ENCODE assay signal across 7 cellular contexts in genomic region chr6:116218172-116218633, GRCh38. TPM values are rescaled to one million over a fixed set of nuclear protein-coding genes. Genes with fewer than 3 reads are reported as not detected.
DNase-seq lines count a peak whose midpoint lies in the region; ATAC-seq, FAIRE-seq and TF ChIP-seq lines count a peak whose summit lies in the region.

No MANE protein-coding gene starts in this region.

- H3K9me2 ChIP-seq in Loucy (replicated peaks; ENCODE audit: low read depth, low read length): no peaks in the 10 kb centered on the region

- no peak for TF ChIP-seq EP300 in GM12878 (IDR thresholded peaks at IDR 0.05; ENCODE audit: borderline replicate concordance in 1 of 2, control insufficient read depth in 1 of 2, low read depth in 2 of 2, low read length in 2 of 2)

- POLR2A ChIA-PET in GM12878 (lab: Charles Lee): no interaction called here

- H3K4me2 ChIP-seq in Loucy (ENCODE audit: low read depth, low read length, poor library complexity, severe bottlenecking): no peak overlapping the region
- H3K4me2 ChIP-seq in GM12878 (ENCODE audit: control insufficient read depth, insufficient read depth): no peak overlapping the region

- H3K4me1 Mint-ChIP-seq in osteocyte (ENCODE audit: unreplicated experiment): peaks cover 16% of the 10 kb centered on the region

- no peak overlapping the region for H3K27ac ChIP-seq in GM12878 (ENCODE audit: control insufficient read depth, insufficient read depth)

- TF ChIP-seq RAD21 in GM12878 (IDR thresholded peaks at IDR 0.05; ENCODE audit: insufficient read depth, low read depth, low read length): 0 out of 2 replicates have a peak, but pooled peaks have one; percentile 13

- RAD21 ChIA-PET in GM12878 (lab: Charles Lee; ENCODE audit: unreplicated experiment): interaction anchor here (0.6 to 2.4 kb wide), 10 partner anchors 9 to 342 kb away, joined by 3 to 15 read pairs (median 4); no protein-coding TSS in a partner anchor

- H3K4me1 ChIP-seq in Loucy (ENCODE audit: insufficient read depth, low read length, poor library complexity, severe bottlenecking) (no peaks in the 10 kb centered on the region), GM12878 (ENCODE audit: control insufficient read depth, insufficient read depth, low read length) (no peaks in the 10 kb centered on the region)

- intact Hi-C loops in GM12878 (cut with micrococcal nuclease; ENCODE audit: unreplicated experiment): loop anchor here (5.0 kb wide), 1 partner anchor 314 kb away; no protein-coding TSS in a partner anchor

- TF ChIP-seq CTCF in Loucy (conservative IDR thresholded peaks at IDR 0.05; ENCODE audit: low read length) (peak; percentile 70), GM12878 (IDR thresholded peaks at IDR 0.05 in 2 of 3, conservative IDR thresholded peaks at IDR 0.05 in 1 of 3; ENCODE audit: control insufficient read depth in 2 of 3, extremely low read depth in 1 of 3, insufficient read depth in 1 of 3, low read depth in 3 of 3, low read length in 3 of 3) (peak in 2 of 3 experiments; percentile 14 to 18; a peak in 2 of 6 replicates), osteocyte (IDR thresholded peaks at IDR 0.05) (peak; percentile 63)

- H3K9ac ChIP-seq in Loucy (ENCODE audit: low read depth, low read length, poor library complexity, severe bottlenecking) (no peak overlapping the region), GM12878 (ENCODE audit: control insufficient read depth, insufficient read depth, low read length) (no peak overlapping the region)

- no peak for TF ChIP-seq POLR2A in GM12878 (IDR thresholded peaks at IDR 0.05; ENCODE audit: low read depth, low read length)

- no peak overlapping the region for H2AFZ ChIP-seq in Loucy (ENCODE audit: low read length)
- H2AFZ ChIP-seq in GM12878 (ENCODE audit: control insufficient read depth, low read depth, low read length): no peak overlapping the region

- H3K27me3 Mint-ChIP-seq in osteocyte (ENCODE audit: unreplicated experiment): no peaks in the 10 kb centered on the region

- BruUV-seq in GM12878 (replicated peaks; lab: Mats Ljungman, UMichigan): no TSS peak

- no peak overlapping the region for H3K27ac Mint-ChIP-seq in osteocyte (ENCODE audit: unreplicated experiment)

- H3F3A ChIP-seq in Loucy (ENCODE audit: low read depth): no peaks in the 10 kb centered on the region

- peak; percentile 41 for DNase-seq in G401 (ENCODE audit: low spot score)
- DNase-seq in GM12878 (ENCODE audit: low read depth, low spot score): no peak
- DNase-seq in osteocyte (ENCODE audit: extremely low spot score, unreplicated experiment): no peak
- no peak for DNase-seq in stimulated activated CD4-positive, alpha-beta T cell treated with anti-CD3 and anti-CD28 coated beads, Interleukin-1b, Interleukin-23, amount 100 ng/mL, for 48 hours
- no peak for DNase-seq in iPS-NIHi11 (ENCODE audit: low spot score)

- H3K36me3 ChIP-seq in Loucy (ENCODE audit: insufficient read depth, low read length): no peaks in the 10 kb centered on the region; the same call in 1 of the 2 replicates
- peaks cover 0 to 5% of the 10 kb centered on the region in 2 experiments; a peak in 2 of 4 replicates for H3K36me3 ChIP-seq in GM12878 (ENCODE audit: control insufficient read depth in 2 of 2, insufficient read depth in 2 of 2, low read length in 1 of 2)

- H3K9me3 ChIP-seq in Loucy (ENCODE audit: insufficient read depth, low read depth, low read length) (no peaks in the 10 kb centered on the region), GM12878 (replicated peaks; ENCODE audit: control insufficient read depth, insufficient read depth, low read length) (no peaks in the 10 kb centered on the region)

- SMC1A ChIA-PET in GM12878 (lab: Charles Lee; ENCODE audit: uncharacterized antibody, unreplicated experiment): interaction anchor here (0.7 to 2.8 kb wide), 12 partner anchors 10 to 345 kb away, joined by 3 to 14 read pairs (median 3); partner anchors contain the start of gene DSE

- no peaks in the 10 kb centered on the region for H3K9me3 Mint-ChIP-seq in osteocyte (ENCODE audit: unreplicated experiment)

- ATAC-seq in GM12878 (peak; percentile 30; the same call in 2 of the 3 replicates), GM21526 (IDR thresholded peaks at IDR 0.05; ENCODE audit: low FRiP score, unreplicated experiment) (no peak)

- in situ Hi-C loops in G401 (cut with HindIII; ENCODE audit: low sequenced_read_pairs) (no loop called here), GM12878 (cut with MboI) (no loop called here)

- CTCF ChIA-PET in GM12878 (lab: Yijun Ruan, JAX): interaction anchor here (0.6 to 3.0 kb wide), 42 partner anchors 10 to 400 kb away, joined by 3 to 45 read pairs (median 5); partner anchors contain the start of genes RWDD1, TSPYL1 and TSPYL4

- no peak for FAIRE-seq in GM12878 (lab: Jason Lieb, UNC)

- no peak overlapping the region for H3K4me3 Mint-ChIP-seq in osteocyte (ENCODE audit: unreplicated experiment)

- H4K20me1 ChIP-seq in Loucy (ENCODE audit: insufficient read depth, low read length, poor library complexity, severe bottlenecking) (no peaks in the 10 kb centered on the region), GM12878 (ENCODE audit: control insufficient read depth, insufficient read depth) (no peaks in the 10 kb centered on the region)

- H3K36me3 Mint-ChIP-seq in osteocyte (ENCODE audit: unreplicated experiment): no peaks in the 10 kb centered on the region

- 33% methylated on average over 3 of the region's 3 CpGs for WGBS in GM12878 (ENCODE audit: insufficient coverage, insufficient replicate concordance, low lambda C conversion rate, missing lambda C conversion rate)

- H3K4me3 ChIP-seq in Loucy (ENCODE audit: low read length, poor library complexity, severe bottlenecking) (no peak overlapping the region), GM12878 (no peak overlapping the region)

- no peaks in the 10 kb centered on the region for H3K79me2 ChIP-seq in Loucy (ENCODE audit: insufficient read depth, low read length)
- H3K79me2 ChIP-seq in GM12878 (ENCODE audit: control insufficient read depth, insufficient read depth, low read length): no peaks in the 10 kb centered on the region

- no peaks in the 10 kb centered on the region for H3K27me3 ChIP-seq in Loucy (ENCODE audit: insufficient read depth, low read length, poor library complexity, severe bottlenecking)
- H3K27me3 ChIP-seq in GM12878 (replicated peaks in 1 of 2; ENCODE audit: control insufficient read depth in 2 of 2, insufficient read depth in 2 of 2, low read length in 1 of 2): no peaks in the 10 kb centered on the region

TF ChIP-seq in GM12878, 131 proteins besides CTCF, POLR2A, EP300 and RAD21:
- TF ChIP-seq ATF7 (IDR thresholded peaks at IDR 0.05; ENCODE audit: low read depth): no peak
- no peak for TF ChIP-seq RFX5 (IDR thresholded peaks at IDR 0.05; ENCODE audit: low read depth, low read length)
- TF ChIP-seq MYC (IDR thresholded peaks at IDR 0.05; ENCODE audit: insufficient read depth, insufficient read length, insufficient replicate concordance, low read length, severe bottlenecking): no peak
- no peak for TF ChIP-seq GABPA (IDR thresholded peaks at IDR 0.05; ENCODE audit: low read depth)
- no peak for TF ChIP-seq SKIL (IDR thresholded peaks at IDR 0.05; ENCODE audit: low read depth, poor library complexity, severe bottlenecking)
- TF ChIP-seq POLR2AphosphoS2 (IDR thresholded peaks at IDR 0.05; ENCODE audit: low read depth, low read length): no peak
- TF ChIP-seq CBX3 (IDR thresholded peaks at IDR 0.05; ENCODE audit: borderline replicate concordance, low read depth): no peak
- TF ChIP-seq FOXM1 (IDR thresholded peaks at IDR 0.05; ENCODE audit: low read depth, low read length): no peak
- no peak for TF ChIP-seq SRF (IDR thresholded peaks at IDR 0.05; ENCODE audit: low read depth in 2 of 2, low read length in 2 of 2)
- no peak for TF ChIP-seq NR2C2 (IDR thresholded peaks at IDR 0.05; ENCODE audit: borderline replicate concordance, control insufficient read depth, insufficient read length, low read depth)
- no peak for TF ChIP-seq TBL1XR1 (IDR thresholded peaks at IDR 0.05; ENCODE audit: low read depth, low read length)
TF ChIP-seq in GM12878: peak in this region for 0.

RNA-seq across cellular contexts. Expression of gene TSPYL4, which starts 35.7 kb away (rescaled TPM):
- 10.5 and 14.0 TPM in 2 replicates for total RNA-seq in G401 (2014; rRNA removed; shearing (Covaris generic))
- 22.8 and 23.2 TPM in 2 replicates for total RNA-seq in GM12878 (2013; cell fraction: nucleolus; rRNA removed)
- total RNA-seq in GM12878 (2014; rRNA removed) (20.2 and 22.9 TPM in 2 replicates), GM12878 (2014; rRNA removed; fragmentation: Illumina TruSeq; extraction: Trizol) (9.2 and 9.8 TPM in 2 replicates), GM12878 (2021) (19.9 TPM in 2 replicates), osteocyte (29.6 and 32.6 TPM in 2 replicates)
- 8.3 TPM for polyA plus RNA-seq in GM12878 (2011; ENCODE audit: low read depth)
- polyA plus RNA-seq in GM12878 (2011; rRNA removed) (24.0 and 27.6 TPM in 2 replicates), GM12878 (2014; fragmentation: Illumina TruSeq; extraction: Trizol) (21.9 and 27.1 TPM in 2 replicates), GM12878 (2014; fragmentation: Nextera tagmentation; extraction: Ambion mirVana) (1 to 10 TPM; 1.5 to 2.2 TPM), GM12878 (2014; rRNA removed) (20.4 and 20.6 TPM in 2 replicates), GM12878 (2016; fragmentation: Nextera tagmentation; extraction: Ambion mirVana) (10 to 100 TPM; 18.5 to 21.0 TPM)
- polyA plus RNA-seq in GM12878 (2011; cell fraction: cytosol; rRNA removed): 24.6 and 25.6 TPM in 2 replicates
- polyA plus RNA-seq in GM12878 (2011; cell fraction: nucleus; rRNA removed): 27.2 and 29.9 TPM in 2 replicates
- 9.9 and 12.0 TPM in 2 replicates for polyA plus RNA-seq in GM12878 (2012)
- polyA minus RNA-seq in GM12878 (2011; rRNA and poly(A)+ RNA removed): 25.2 and 27.4 TPM in 2 replicates
- polyA minus RNA-seq in GM12878 (2011; cell fraction: cytosol; rRNA and poly(A)+ RNA removed): 6.1 and 8.3 TPM in 2 replicates
- polyA minus RNA-seq in GM12878 (2011; cell fraction: nucleus; rRNA and poly(A)+ RNA removed): 13.4 and 13.7 TPM in 2 replicates

Comparison
In these comparisons a context has a peak if more than half of its experiments do, and no peak if none do; other contexts are left out.
1. CTCF ChIP-seq: peak in every context shown above with its lines; median percentile 70 in Loucy; 63 in osteocyte; 16 in GM12878.